Comparison of ENCODE assay signal across 11 cellular contexts in genomic region chr6:105326838-105327745, GRCh38.
A peak's percentile ranks its signal among the peaks of the same experiment; 100 is the strongest.
DNase-seq lines count a peak whose midpoint lies in the region; TF ChIP-seq lines count a peak whose summit lies in the region.
"Had no signal": no experiment of that assay in that cellular context is flagged by ENCODE, and none has a peak within 500 bp of the region (broad histone marks: within the 10 kb centered on the region; RNA-seq: fewer than 3 reads in every experiment).

No MANE protein-coding gene starts in this region.

- H3K36me3 ChIP-seq in thyroid gland (peaks cover 5 to 10% of the 10 kb centered on the region in 2 donors), H7 (replicated peaks; ENCODE audit: control insufficient read depth, insufficient read depth, low read length) (peaks cover 6% of the 10 kb centered on the region)

- H3K27me3 Mint-ChIP-seq in progenitor cell of endocrine pancreas: no peaks in the 10 kb centered on the region
- H3K27me3 Mint-ChIP-seq: activated naive CD8-positive, alpha-beta T cell treated with anti-CD3 and anti-CD28 coated beads for 36 hours; B cell had no signal

- H3K27ac Mint-ChIP-seq in progenitor cell of endocrine pancreas: no peak overlapping the region
- H3K27ac Mint-ChIP-seq: activated naive CD8-positive, alpha-beta T cell treated with anti-CD3 and anti-CD28 coated beads for 36 hours; B cell had no signal

- no peaks in the 10 kb centered on the region for H3K27me3 ChIP-seq in thyroid gland
- no peaks in the 10 kb centered on the region for H3K27me3 ChIP-seq in H7 (ENCODE audit: control insufficient read depth, insufficient read depth, low read length)

- no peak for TF ChIP-seq CTCF in thyroid gland (IDR thresholded peaks at IDR 0.05)
- no peak for TF ChIP-seq CTCF in progenitor cell of endocrine pancreas (IDR thresholded peaks at IDR 0.05; ENCODE audit: unreplicated experiment)

- H3K4me1 Mint-ChIP-seq in progenitor cell of endocrine pancreas (ENCODE audit: low read depth): peaks cover 3% of the 10 kb centered on the region
- H3K4me1 Mint-ChIP-seq: activated naive CD8-positive, alpha-beta T cell treated with anti-CD3 and anti-CD28 coated beads for 36 hours; B cell had no signal

- no peak overlapping the region for H3K4me3 ChIP-seq in thyroid gland (replicated peaks in 1 of 3)
- no peak overlapping the region for H3K4me3 ChIP-seq in H7 (ENCODE audit: insufficient read depth, low read depth, low read length)
- H3K4me3 ChIP-seq: SK-N-MC had no signal

- no peaks in the 10 kb centered on the region for H3K9me3 ChIP-seq in thyroid gland

- no peak overlapping the region for H3K4me3 Mint-ChIP-seq in progenitor cell of endocrine pancreas (ENCODE audit: low read depth)
- H3K4me3 Mint-ChIP-seq: activated naive CD8-positive, alpha-beta T cell treated with anti-CD3 and anti-CD28 coated beads for 36 hours; B cell had no signal

- no peak for TF ChIP-seq POLR2A in thyroid gland (IDR thresholded peaks at IDR 0.05)

- peak; percentile 32 for DNase-seq in SHP77 treated with DMSO at 0.1 percent for 48 hours (lab: John Stamatoyannopoulos, UW)
- no peak for DNase-seq in SHP77 (lab: John Stamatoyannopoulos, UW)
- DNase-seq in RKO (ENCODE audit: low spot score): peak; percentile 64
- DNase-seq in glomerular visceral epithelial cell (ENCODE audit: extremely low spot score): peak; percentile 74
- DNase-seq in thyroid gland: peak; percentile 34 to 49
- DNase-seq in H7: no peak
- DNase-seq in activated CD4-positive, alpha-beta T cell treated with anti-CD3 and anti-CD28 coated beads for 1 hour: no peak
- no peak for DNase-seq in progenitor cell of endocrine pancreas (ENCODE audit: low spot score, unreplicated experiment)
- DNase-seq: activated naive CD8-positive, alpha-beta T cell treated with anti-CD3 and anti-CD28 coated beads for 36 hours had no signal

- H3K4me1 ChIP-seq in thyroid gland: peaks cover 22 to 23% of the 10 kb centered on the region in 2 donors

- intact Hi-C loops in thyroid gland (cut with DNase I): no loop called here

- peaks cover 28% of the 10 kb centered on the region for H3K36me3 Mint-ChIP-seq in progenitor cell of endocrine pancreas (ENCODE audit: insufficient read depth)

- 57 to 63% methylated on average over 9 of the region's 9 CpGs for WGBS in thyroid gland, 2 donors

- peak overlapping the region; percentile 44 to 64 (median 64) for H3K27ac ChIP-seq in thyroid gland
- H3K27ac ChIP-seq: SK-N-MC had no signal

- no peaks in the 10 kb centered on the region for H3K9me3 Mint-ChIP-seq in progenitor cell of endocrine pancreas (ENCODE audit: low read depth)
- H3K9me3 Mint-ChIP-seq: activated naive CD8-positive, alpha-beta T cell treated with anti-CD3 and anti-CD28 coated beads for 36 hours had no signal

Comparison
In these comparisons a context has a peak if more than half of its experiments do, and no peak if none do; other contexts are left out.
1. DNase-seq: peak in SHP77 treated with DMSO at 0.1 percent for 48 hours (single experiment), RKO (single experiment), glomerular visceral epithelial cell (single experiment) and thyroid gland (2 of 2); none in SHP77 (0 of 2), H7 (single experiment), activated CD4-positive, alpha-beta T cell treated with anti-CD3 and anti-CD28 coated beads for 1 hour (single experiment) and progenitor cell of endocrine pancreas (single experiment).